18 cellular contexts compared by ENCODE assay signal in genomic region chr6:13847651-13848050, GRCh38.
"Had no signal": no experiment of that assay in that cellular context is flagged by ENCODE, and none has a peak within 500 bp of the region (broad histone marks: within the 10 kb centered on the region; RNA-seq: fewer than 3 reads in every experiment).

No MANE protein-coding gene starts in this region.

- H3K4me3 ChIP-seq: ascending aorta, coronary artery, esophagus squamous epithelium, ovary, psoas muscle, stomach had no signal

- DNase-seq: activated CD4-positive, alpha-beta T cell treated with anti-CD3 and anti-CD28 coated beads, Interleukin-2, amount 10 ng/mL, durations not matched to agents 7 days and 5 days; activated CD8-positive, alpha-beta memory T cell treated with anti-CD3 and anti-CD28 coated beads for 24 hours; activated CD8-positive, alpha-beta memory T cell treated with anti-CD3 and anti-CD28 coated beads, Interleukin-2, amount 50 U/mL, for 48 hours; activated gamma-delta T cell; effector CD8-positive, alpha-beta T cell; esophagus squamous epithelium; nephron progenitor cell; ovary; psoas muscle; stimulated activated CD4-positive, alpha-beta T cell treated with anti-CD3 and anti-CD28 coated beads, Interleukin-4, amount 100 ng/mL, for 24 hours; stomach had no signal

- FAIRE-seq: endothelial cell of umbilical vein, keratinocyte had no signal

- H3K9me3 ChIP-seq: ascending aorta, esophagus squamous epithelium, ovary, psoas muscle, stomach had no signal

- H3K4me1 ChIP-seq: ascending aorta, esophagus squamous epithelium, psoas muscle had no signal

- H3K36me3 ChIP-seq: ascending aorta, esophagus squamous epithelium, ovary, stomach had no signal

- ATAC-seq: left lobe of liver; psoas muscle; sciatic nerve; stimulated activated effector memory CD8-positive, alpha-beta T cell treated with anti-CD3 and anti-CD28 coated beads, Interleukin-12 subunit alpha, Interleukin-12 subunit beta, amount 100 ng/mL, for 72 hours had no signal

- H3K27me3 ChIP-seq: ascending aorta, ovary had no signal

- H3K27ac ChIP-seq: ascending aorta, coronary artery, esophagus squamous epithelium, ovary, psoas muscle, stomach had no signal
